23 cellular contexts compared by ENCODE assay signal in the genomic region with DNA sequence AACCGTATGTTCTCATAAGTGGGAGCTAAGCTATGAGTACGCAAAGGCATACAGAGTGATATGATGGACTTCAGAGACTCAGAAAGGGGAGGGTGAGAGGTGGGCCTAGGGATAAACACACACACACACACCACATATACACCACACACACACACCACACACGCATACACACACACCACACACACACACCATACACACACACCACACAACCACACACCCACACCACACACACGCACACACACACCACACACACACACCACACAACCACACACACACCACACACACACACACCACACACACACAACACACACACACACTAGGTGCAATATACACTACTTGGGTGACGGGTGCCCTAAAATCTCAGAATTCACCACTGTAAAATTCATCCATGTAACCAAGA.
DNase-seq lines count a peak whose midpoint lies in the region; ATAC-seq, FAIRE-seq and TF ChIP-seq lines count a peak whose summit lies in the region.
"Had no signal": no experiment of that assay in that cellular context is flagged by ENCODE, and none has a peak within 500 bp of the region (broad histone marks: within the 10 kb centered on the region; RNA-seq: fewer than 3 reads in every experiment).

No MANE protein-coding gene starts in this region.

- no peak overlapping the region for H3K14ac ChIP-seq in neuronal stem cell (ENCODE audit: low read length)

- no peak overlapping the region for H3K18ac ChIP-seq in neuronal stem cell (ENCODE audit: low read length)

- no peaks in the 10 kb centered on the region for H3K79me1 ChIP-seq in neuronal stem cell (ENCODE audit: low read depth, low read length)

- H2BK120ac ChIP-seq in neuronal stem cell (ENCODE audit: low read depth, low read length) = no peak overlapping the region

- no peak for TF ChIP-seq CTCF in bronchial epithelial cell (IDR thresholded peaks at IDR 0.05; ENCODE audit: insufficient read depth, low read length, severe bottlenecking)

- H2BK5ac ChIP-seq in neuronal stem cell (ENCODE audit: low read length) = no peak overlapping the region

- no peaks in the 10 kb centered on the region for H3K4me1 ChIP-seq in neuronal stem cell (ENCODE audit: control insufficient read depth in 2 of 2, insufficient read depth in 1 of 2, low read depth in 1 of 2, low read length in 2 of 2)
- H3K4me1 ChIP-seq: BE2C had no signal

- FAIRE-seq in GM12891 (lab: Jason Lieb, UNC) (peak; percentile 86), HTR-8/SVneo (lab: Jason Lieb, UNC) (peak; percentile 98), bronchial epithelial cell (lab: Jason Lieb, UNC) (peak; percentile 99)
- FAIRE-seq: GM12878, GM18507 had no signal

- H3K27me3 ChIP-seq in bronchial epithelial cell (ENCODE audit: control insufficient read depth, insufficient read depth, low read length) (no peaks in the 10 kb centered on the region), neuronal stem cell (ENCODE audit: control insufficient read depth in 3 of 3, insufficient read depth in 3 of 3, low read depth in 1 of 3, low read length in 3 of 3) (no peaks in the 10 kb centered on the region)
- H3K27me3 ChIP-seq: BE2C had no signal

- no peak overlapping the region for H2AK5ac ChIP-seq in neuronal stem cell (ENCODE audit: low read depth, low read length)

- no peak overlapping the region for H3K4ac ChIP-seq in neuronal stem cell (ENCODE audit: low read length)

- H4K8ac ChIP-seq in neuronal stem cell (ENCODE audit: low read depth, low read length) = no peak overlapping the region

- H3K4me3 ChIP-seq in bronchial epithelial cell (ENCODE audit: low read depth, low read length) (no peak overlapping the region), neuronal stem cell (ENCODE audit: low read length in 2 of 2) (no peak overlapping the region)
- H3K4me3 ChIP-seq: GM12878 had no signal

- no peak overlapping the region for H3K27ac ChIP-seq in neuronal stem cell (replicated peaks; ENCODE audit: low read length)

- no peaks in the 10 kb centered on the region for H3K9me3 ChIP-seq in neuronal stem cell (replicated peaks in 1 of 2; ENCODE audit: control insufficient read depth in 2 of 2, insufficient read depth in 1 of 2, low read depth in 1 of 2, low read length in 2 of 2)
- H3K9me3 ChIP-seq: BE2C had no signal

- TF ChIP-seq POLR2A in GM12891 (IDR thresholded peaks at IDR 0.05; ENCODE audit: low read depth, low read length) = no peak

- no peak overlapping the region for H3K4me2 ChIP-seq in neuronal stem cell (ENCODE audit: insufficient read depth, low read length, poor library complexity, severe bottlenecking)

- no peak overlapping the region for H2AFZ ChIP-seq in neuronal stem cell (ENCODE audit: low read length)

- H2BK12ac ChIP-seq in neuronal stem cell (ENCODE audit: low read length) = no peak overlapping the region

- no peak overlapping the region for H3K23ac ChIP-seq in neuronal stem cell (ENCODE audit: low read depth, low read length, poor library complexity)

- peak overlapping the region; percentile 62 for H4K91ac ChIP-seq in neuronal stem cell (ENCODE audit: low read depth, low read length, poor library complexity)

- H3K36me3 ChIP-seq in bronchial epithelial cell (ENCODE audit: control insufficient read depth, insufficient read depth, low read length) (no peaks in the 10 kb centered on the region), neuronal stem cell (replicated peaks in 1 of 2; ENCODE audit: control insufficient read depth in 2 of 2, insufficient read depth in 2 of 2, low read length in 2 of 2) (no peaks in the 10 kb centered on the region)
- H3K36me3 ChIP-seq: BE2C had no signal

- no peak overlapping the region for H3K9ac ChIP-seq in neuronal stem cell (ENCODE audit: low read depth, low read length, poor library complexity)

- 100% methylated on average over 2 of the region's 5 CpGs; no CpG with 5 or more reads in 1 of the 2 donors for WGBS in neuronal stem cell (ENCODE audit: extremely low coverage in 2 of 2, insufficient read length in 2 of 2, insufficient replicate concordance in 1 of 2), 2 donors

- no peak for DNase-seq in GM12891 (ENCODE audit: insufficient read length, low spot score)
- DNase-seq in HTR-8/SVneo (ENCODE audit: insufficient read length, low spot score) = no peak
- DNase-seq in bronchial epithelial cell (ENCODE audit: low read depth) = no peak
- DNase-seq in neuronal stem cell (ENCODE audit: low spot score) = no peak
- DNase-seq in stimulated activated CD4-positive, alpha-beta T cell treated with anti-CD3 and anti-CD28 coated beads, Interleukin-1b, Interleukin-23, amount 100 ng/mL, for 48 hours = no peak
- no peak for DNase-seq in RPMI8226
- DNase-seq: ACHN; BE2C; C1 segment of cervical spinal cord; CD4-positive, CD25-positive, alpha-beta regulatory T cell; CD8-positive, alpha-beta memory T cell; COR-L47; DMS 273 treated with DMSO at 0.1 percent for 48 hours; DMS53; DND-41; EL; GOT3; H9; KBM-7 had no signal

- no peak overlapping the region for H2BK15ac ChIP-seq in neuronal stem cell (ENCODE audit: low read length)

- ATAC-seq in GM19452 (IDR thresholded peaks at IDR 0.05; ENCODE audit: unreplicated experiment) = no peak
- no peak for ATAC-seq in GM18861 (IDR thresholded peaks at IDR 0.05; ENCODE audit: unreplicated experiment)
- ATAC-seq: GM12878 had no signal

TF ChIP-seq in GM12891, 5 proteins besides CTCF, POLR2A, EP300 and RAD21:
- no peak for TF ChIP-seq POLR2AphosphoS5 (IDR thresholded peaks at IDR 0.05; ENCODE audit: low read depth, low read length)
- TF ChIP-seq POU2F2 (IDR thresholded peaks at IDR 0.05; ENCODE audit: low read depth, low read length) = no peak
- TF ChIP-seq SPI1 (IDR thresholded peaks at IDR 0.05; ENCODE audit: low read depth, low read length) = no peak
- TF ChIP-seq PAX5 (IDR thresholded peaks at IDR 0.05; ENCODE audit: insufficient read depth, low read length, severe bottlenecking) = no peak
- no peak for TF ChIP-seq TAF1 (IDR thresholded peaks at IDR 0.05; ENCODE audit: low read depth, low read length)
TF ChIP-seq in GM12891: peak in this region for 0.
